In the genomic region with DNA sequence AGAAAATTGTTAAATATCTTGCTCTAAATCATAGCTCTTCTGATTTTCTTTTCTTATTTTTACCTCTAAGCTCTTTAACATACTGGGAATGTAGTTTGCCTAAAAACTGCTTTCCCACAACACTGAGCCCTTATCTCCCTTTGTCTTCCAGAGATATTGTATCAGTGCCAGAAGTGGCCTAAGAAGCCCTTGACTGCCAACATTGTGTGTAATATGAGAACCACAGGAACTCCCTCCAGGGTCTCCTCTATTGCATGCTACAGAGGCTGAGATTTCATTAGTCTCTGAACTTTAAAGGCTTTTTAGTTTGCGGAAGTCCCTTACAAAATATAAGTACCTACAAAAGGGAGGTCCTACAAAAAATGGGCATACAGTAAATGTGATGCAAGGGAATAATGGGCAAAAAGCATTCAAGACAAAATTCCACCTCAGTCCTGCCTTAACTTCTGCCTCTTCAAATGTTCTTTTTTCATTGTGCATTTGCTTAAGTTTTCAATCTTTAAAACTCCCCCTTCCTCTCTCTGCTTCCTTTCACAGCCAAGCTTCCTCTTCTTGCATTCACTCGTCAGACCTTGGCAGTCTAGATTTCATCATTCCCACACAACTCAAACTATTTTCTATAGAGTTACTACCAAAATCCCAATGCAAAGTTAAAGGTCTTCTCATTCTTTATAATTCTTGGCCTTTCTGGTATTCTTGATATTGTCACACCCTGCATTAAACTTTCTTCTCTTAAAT, we compare ENCODE assay signal across 9 cellular contexts.
DNase-seq lines count a peak whose midpoint lies in the region; FAIRE-seq and TF ChIP-seq lines count a peak whose summit lies in the region.
"Had no signal": no experiment of that assay in that cellular context is flagged by ENCODE, and none has a peak within 500 bp of the region (broad histone marks: within the 10 kb centered on the region; RNA-seq: fewer than 3 reads in every experiment).

No MANE protein-coding gene starts in this region.

- no peaks in the 10 kb centered on the region for H3K9me3 ChIP-seq in breast epithelium
- no peaks in the 10 kb centered on the region for H3K9me3 ChIP-seq in kidney (ENCODE audit: control insufficient read depth in 1 of 2, low read length in 2 of 2)

- CTCF ChIA-PET in MCF 10A (lab: Yijun Ruan, JAX) = interaction anchor here (0.8 to 4.2 kb wide), 7 partner anchors 9 to 231 kb away, joined by 3 to 26 read pairs (median 5); partner anchors contain the start of gene ADGRG6

- TF ChIP-seq POLR2A in breast epithelium (IDR thresholded peaks at IDR 0.05) = no peak

- H3K4me3 Mint-ChIP-seq in MCF 10A (ENCODE audit: unreplicated experiment) = no peak overlapping the region
- H3K4me3 Mint-ChIP-seq: CD4-positive, CD25-positive, alpha-beta regulatory T cell had no signal

- H3K4me3 ChIP-seq in breast epithelium = no peak overlapping the region
- no peak overlapping the region for H3K4me3 ChIP-seq in fibroblast of villous mesenchyme (ENCODE audit: low read depth, low read length)
- no peak overlapping the region for H3K4me3 ChIP-seq in kidney (ENCODE audit: low read length in 2 of 2)

- POLR2A ChIA-PET in MCF 10A (lab: Yijun Ruan, JAX) = interaction anchor here (0.6 to 5.6 kb wide), 16 partner anchors 9 to 231 kb away, joined by 3 to 102 read pairs (median 4); partner anchors contain the start of gene ADGRG6

- H3K36me3 ChIP-seq in breast epithelium (no peaks in the 10 kb centered on the region), kidney (ENCODE audit: control insufficient read depth in 1 of 2, insufficient read depth in 2 of 2, low read length in 2 of 2) (no peaks in the 10 kb centered on the region)

- H3K27ac ChIP-seq in breast epithelium (no peak overlapping the region), kidney (ENCODE audit: low read depth in 2 of 2, low read length in 2 of 2) (no peak overlapping the region)

- H3K4me1 ChIP-seq in breast epithelium = peaks cover 0 to 7% of the 10 kb centered on the region in 2 donors
- H3K4me1 ChIP-seq in kidney (ENCODE audit: control insufficient read depth in 1 of 2, insufficient read depth in 1 of 2, low read depth in 1 of 2, low read length in 2 of 2) = peaks cover 2 to 13% of the 10 kb centered on the region in 2 donors

- H3K4me1 Mint-ChIP-seq in MCF 10A (ENCODE audit: insufficient read depth, unreplicated experiment) = peaks cover 39% of the 10 kb centered on the region
- H3K4me1 Mint-ChIP-seq: CD4-positive, CD25-positive, alpha-beta regulatory T cell had no signal

- BruUV-seq in MCF 10A (replicated peaks; lab: Mats Ljungman, UMichigan) = no TSS peak

- FAIRE-seq in urothelium cell line (lab: Jason Lieb, UNC) (no peak), kidney (lab: Jason Lieb, UNC) (no peak)

- no peaks in the 10 kb centered on the region for H3K36me3 Mint-ChIP-seq in MCF 10A (ENCODE audit: insufficient read depth, unreplicated experiment)
- H3K36me3 Mint-ChIP-seq: CD4-positive, CD25-positive, alpha-beta regulatory T cell had no signal

- no peaks in the 10 kb centered on the region for H3K9me3 Mint-ChIP-seq in MCF 10A (ENCODE audit: unreplicated experiment)
- H3K9me3 Mint-ChIP-seq: CD4-positive, CD25-positive, alpha-beta regulatory T cell had no signal

- H3K27ac Mint-ChIP-seq in MCF 10A (ENCODE audit: low read depth, unreplicated experiment) = peak overlapping the region; percentile 68
- H3K27ac Mint-ChIP-seq: CD4-positive, CD25-positive, alpha-beta regulatory T cell had no signal

- H3K27me3 Mint-ChIP-seq in MCF 10A (ENCODE audit: insufficient read depth, unreplicated experiment) = no peaks in the 10 kb centered on the region

- no peak overlapping the region for H3K9ac ChIP-seq in kidney (ENCODE audit: low read length in 2 of 2)

- no peaks in the 10 kb centered on the region for H3K27me3 ChIP-seq in breast epithelium

- intact Hi-C loops in MCF 10A (cut with micrococcal nuclease) (loop anchor here (1.0 kb wide), 1 partner anchor 76 kb away; the partner anchor contains the start of gene ADGRG6), breast epithelium (cut with DNase I; ENCODE audit: low total_unique reads) (no loop called here), kidney (cut with DNase I) (no loop called here)

- DNase-seq in MCF 10A (ENCODE audit: unreplicated experiment) (peak; percentile 93), breast epithelium (ENCODE audit: low spot score in 2 of 2) (no peak), OCI-M1 (lab: John Stamatoyannopoulos, UW) (peak; percentile 91), fibroblast of villous mesenchyme (ENCODE audit: low read depth) (peak; percentile 78), urothelium cell line (ENCODE audit: low spot score) (peak; percentile 38), NCI-H1694 (lab: John Stamatoyannopoulos, UW) (no peak), GM19240 (ENCODE audit: insufficient read length, low spot score) (no peak), kidney (no peak)
- DNase-seq: CD4-positive, CD25-positive, alpha-beta regulatory T cell had no signal

- TF ChIP-seq CTCF in MCF 10A (IDR thresholded peaks at IDR 0.05; ENCODE audit: unreplicated experiment) (no peak), breast epithelium (IDR thresholded peaks at IDR 0.05) (no peak), fibroblast of villous mesenchyme (IDR thresholded peaks at IDR 0.05; ENCODE audit: insufficient read depth, low read depth, low read length) (no peak), kidney (IDR thresholded peaks at IDR 0.05; ENCODE audit: borderline replicate concordance, extremely low read depth, insufficient read depth) (no peak)

Comparison
In these comparisons a context has a peak if more than half of its experiments do, and no peak if none do; other contexts are left out.
1. DNase-seq: peak in MCF 10A (single experiment), OCI-M1 (single experiment), fibroblast of villous mesenchyme (single experiment) and urothelium cell line (single experiment); none in breast epithelium (0 of 2), NCI-H1694 (single experiment), GM19240 (single experiment) and kidney (single experiment).